ENCODE assay signal across 1 cellular context in the genomic region with DNA sequence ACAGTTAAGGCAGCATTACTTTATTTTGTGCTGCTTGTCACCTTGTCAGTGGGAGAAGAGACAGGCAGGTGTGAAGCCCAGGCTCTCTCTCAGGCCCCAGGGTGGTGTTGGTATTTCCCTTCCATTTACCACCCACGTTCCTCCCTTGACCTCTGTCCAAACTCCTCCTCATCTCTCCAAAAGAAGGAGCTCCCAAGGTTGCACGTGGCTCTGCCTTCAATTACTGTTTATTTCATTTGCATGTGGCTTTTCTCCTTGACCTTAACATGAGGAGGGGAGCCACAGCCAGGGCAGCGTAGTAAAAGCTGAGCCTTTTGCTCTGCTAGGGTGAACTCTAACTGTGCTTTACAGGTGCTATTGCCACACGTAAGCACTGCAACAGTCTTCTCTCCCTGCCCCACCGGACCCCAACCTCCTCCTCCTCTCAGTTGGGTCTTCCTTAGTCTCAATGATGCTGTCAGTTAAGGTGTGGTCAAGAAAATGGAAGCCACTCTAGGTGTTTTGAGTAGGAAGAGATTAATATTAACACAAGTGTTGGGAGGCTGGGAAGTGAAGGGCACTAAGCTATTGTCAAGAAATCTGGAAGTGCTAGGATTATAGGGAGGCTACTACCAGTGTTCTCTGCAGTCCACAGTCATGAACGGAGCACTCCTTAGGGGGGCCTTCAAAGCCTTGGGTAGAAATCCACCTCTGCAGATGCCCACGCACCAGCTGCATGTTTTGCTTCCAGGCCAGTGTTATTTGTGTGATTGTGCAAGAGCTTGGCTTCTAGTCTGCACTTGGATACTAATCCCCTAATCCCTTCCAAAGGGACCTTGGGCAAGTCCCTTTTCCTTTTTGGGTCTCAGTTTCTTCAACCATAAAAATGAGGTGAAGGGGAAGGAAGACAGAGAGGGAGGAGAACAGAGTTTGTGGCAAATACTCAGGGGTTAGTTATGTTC.
A peak's percentile ranks its signal among the peaks of the same experiment; 100 is the strongest.
TF ChIP-seq lines count a peak whose summit lies in the region.

No MANE protein-coding gene starts in this region.

TF ChIP-seq in GM12878, 131 proteins besides CTCF, POLR2A, EP300 and RAD21:
- TF ChIP-seq CBX3 (IDR thresholded peaks at IDR 0.05; ENCODE audit: borderline replicate concordance, low read depth) (no peak), RBBP5 (conservative IDR thresholded peaks at IDR 0.05) (no peak), NBN (IDR thresholded peaks at IDR 0.05) (no peak), BHLHE40 (IDR thresholded peaks at IDR 0.05; ENCODE audit: borderline replicate concordance in 1 of 2, low read depth in 2 of 2, low read length in 1 of 2) (peak; percentile 34 to 80; a peak in 3 of 4 replicates), TBL1XR1 (IDR thresholded peaks at IDR 0.05; ENCODE audit: low read depth, low read length) (no peak), POLR2AphosphoS2 (IDR thresholded peaks at IDR 0.05; ENCODE audit: low read depth, low read length) (no peak), YBX1 (IDR thresholded peaks at IDR 0.05) (no peak), JUND (IDR thresholded peaks at IDR 0.05; ENCODE audit: low read depth, low read length) (no peak), NR2F1 (conservative IDR thresholded peaks at IDR 0.05) (peak; percentile 85), IKZF1 (conservative IDR thresholded peaks at IDR 0.05) (peak; percentile 55), RELB (IDR thresholded peaks at IDR 0.05; ENCODE audit: low read depth) (peak; percentile 22; the same call in 1 of the 2 replicates), ZBED1 (IDR thresholded peaks at IDR 0.05; ENCODE audit: borderline replicate concordance) (no peak), STAT3 (IDR thresholded peaks at IDR 0.05; ENCODE audit: low read depth, low read length) (no peak), ZNF274 (IDR thresholded peaks at IDR 0.05; ENCODE audit: insufficient read depth, insufficient read length) (no peak), IRF4 (IDR thresholded peaks at IDR 0.05; ENCODE audit: low read depth, low read length) (no peak), PML (IDR thresholded peaks at IDR 0.05; ENCODE audit: low read length) (no peak)
- TF ChIP-seq, protein P1, sequence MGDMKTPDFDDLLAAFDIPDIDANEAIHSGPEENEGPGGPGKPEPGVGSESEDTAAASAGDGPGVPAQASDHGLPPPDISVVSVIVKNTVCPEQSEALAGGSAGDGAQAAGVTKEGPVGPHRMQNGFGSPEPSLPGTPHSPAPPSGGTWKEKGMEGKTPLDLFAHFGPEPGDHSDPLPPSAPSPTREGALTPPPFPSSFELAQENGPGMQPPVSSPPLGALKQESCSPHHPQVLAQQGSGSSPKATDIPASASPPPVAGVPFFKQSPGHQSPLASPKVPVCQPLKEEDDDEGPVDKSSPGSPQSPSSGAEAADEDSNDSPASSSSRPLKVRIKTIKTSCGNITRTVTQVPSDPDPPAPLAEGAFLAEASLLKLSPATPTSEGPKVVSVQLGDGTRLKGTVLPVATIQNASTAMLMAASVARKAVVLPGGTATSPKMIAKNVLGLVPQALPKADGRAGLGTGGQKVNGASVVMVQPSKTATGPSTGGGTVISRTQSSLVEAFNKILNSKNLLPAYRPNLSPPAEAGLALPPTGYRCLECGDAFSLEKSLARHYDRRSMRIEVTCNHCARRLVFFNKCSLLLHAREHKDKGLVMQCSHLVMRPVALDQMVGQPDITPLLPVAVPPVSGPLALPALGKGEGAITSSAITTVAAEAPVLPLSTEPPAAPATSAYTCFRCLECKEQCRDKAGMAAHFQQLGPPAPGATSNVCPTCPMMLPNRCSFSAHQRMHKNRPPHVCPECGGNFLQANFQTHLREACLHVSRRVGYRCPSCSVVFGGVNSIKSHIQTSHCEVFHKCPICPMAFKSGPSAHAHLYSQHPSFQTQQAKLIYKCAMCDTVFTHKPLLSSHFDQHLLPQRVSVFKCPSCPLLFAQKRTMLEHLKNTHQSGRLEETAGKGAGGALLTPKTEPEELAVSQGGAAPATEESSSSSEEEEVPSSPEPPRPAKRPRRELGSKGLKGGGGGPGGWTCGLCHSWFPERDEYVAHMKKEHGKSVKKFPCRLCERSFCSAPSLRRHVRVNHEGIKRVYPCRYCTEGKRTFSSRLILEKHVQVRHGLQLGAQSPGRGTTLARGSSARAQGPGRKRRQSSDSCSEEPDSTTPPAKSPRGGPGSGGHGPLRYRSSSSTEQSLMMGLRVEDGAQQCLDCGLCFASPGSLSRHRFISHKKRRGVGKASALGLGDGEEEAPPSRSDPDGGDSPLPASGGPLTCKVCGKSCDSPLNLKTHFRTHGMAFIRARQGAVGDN (IDR thresholded peaks at IDR 0.05), result peak; percentile 60
- TF ChIP-seq, protein P2, sequence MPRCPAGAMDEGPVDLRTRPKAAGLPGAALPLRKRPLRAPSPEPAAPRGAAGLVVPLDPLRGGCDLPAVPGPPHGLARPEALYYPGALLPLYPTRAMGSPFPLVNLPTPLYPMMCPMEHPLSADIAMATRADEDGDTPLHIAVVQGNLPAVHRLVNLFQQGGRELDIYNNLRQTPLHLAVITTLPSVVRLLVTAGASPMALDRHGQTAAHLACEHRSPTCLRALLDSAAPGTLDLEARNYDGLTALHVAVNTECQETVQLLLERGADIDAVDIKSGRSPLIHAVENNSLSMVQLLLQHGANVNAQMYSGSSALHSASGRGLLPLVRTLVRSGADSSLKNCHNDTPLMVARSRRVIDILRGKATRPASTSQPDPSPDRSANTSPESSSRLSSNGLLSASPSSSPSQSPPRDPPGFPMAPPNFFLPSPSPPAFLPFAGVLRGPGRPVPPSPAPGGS (IDR thresholded peaks at IDR 0.05; ENCODE audit: borderline replicate concordance, insufficient read depth, low read depth, low read length, poor library complexity, severe bottlenecking), result no peak
- TF ChIP-seq, protein P3, sequence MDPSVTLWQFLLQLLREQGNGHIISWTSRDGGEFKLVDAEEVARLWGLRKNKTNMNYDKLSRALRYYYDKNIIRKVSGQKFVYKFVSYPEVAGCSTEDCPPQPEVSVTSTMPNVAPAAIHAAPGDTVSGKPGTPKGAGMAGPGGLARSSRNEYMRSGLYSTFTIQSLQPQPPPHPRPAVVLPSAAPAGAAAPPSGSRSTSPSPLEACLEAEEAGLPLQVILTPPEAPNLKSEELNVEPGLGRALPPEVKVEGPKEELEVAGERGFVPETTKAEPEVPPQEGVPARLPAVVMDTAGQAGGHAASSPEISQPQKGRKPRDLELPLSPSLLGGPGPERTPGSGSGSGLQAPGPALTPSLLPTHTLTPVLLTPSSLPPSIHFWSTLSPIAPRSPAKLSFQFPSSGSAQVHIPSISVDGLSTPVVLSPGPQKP (IDR thresholded peaks at IDR 0.05; ENCODE audit: low read depth, low read length), result no peak
